1 cellular context compared by ENCODE assay signal in the genomic region with DNA sequence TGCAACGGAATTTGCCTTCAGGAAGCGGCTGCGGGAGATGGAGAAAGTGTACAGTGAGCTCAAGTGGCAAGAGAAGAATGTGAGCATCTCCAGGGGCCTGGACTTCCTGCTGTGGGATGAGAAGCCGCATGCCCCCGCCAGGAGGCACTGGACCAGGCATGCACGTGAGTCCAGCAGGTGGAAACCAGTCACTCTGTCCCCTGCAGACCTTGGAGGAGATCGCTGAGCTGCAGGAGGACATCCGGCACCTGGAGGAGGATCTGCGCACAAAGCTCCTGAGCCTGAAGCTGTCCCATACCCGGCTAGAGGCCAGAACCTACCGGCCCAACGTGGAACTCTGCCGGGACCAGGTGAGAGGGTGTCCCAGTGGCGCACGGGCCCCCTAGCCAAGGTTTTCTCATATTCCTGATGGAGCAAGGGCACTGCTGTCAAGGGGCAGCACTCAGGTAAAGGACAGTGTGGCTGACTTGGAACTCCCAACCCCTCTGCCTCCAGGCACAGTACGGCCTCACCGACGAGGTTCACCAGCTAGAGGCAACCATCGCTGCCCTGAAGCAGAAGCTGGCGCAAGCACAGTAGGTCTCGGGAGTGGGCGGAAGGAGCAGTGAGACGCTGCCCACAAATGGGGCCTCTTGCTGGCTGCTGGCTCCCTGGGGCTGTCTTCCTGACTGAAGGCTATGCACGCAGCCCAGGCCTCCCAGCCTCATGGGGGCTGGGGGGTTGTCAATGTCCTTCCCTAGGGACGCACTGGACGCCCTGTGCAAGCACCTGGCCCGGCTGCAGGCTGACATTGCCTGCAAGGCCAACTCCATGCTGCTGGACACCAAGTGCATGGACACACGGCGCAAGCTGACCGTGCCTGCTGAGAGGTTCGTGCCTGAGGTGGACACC.
TF ChIP-seq lines count a peak whose summit lies in the region.

No MANE protein-coding gene starts in this region.

TF ChIP-seq in HepG2, 621 proteins besides CTCF, POLR2A, EP300 and RAD21:
- TF ChIP-seq PCBP1 (IDR thresholded peaks at IDR 0.05; ENCODE audit: borderline replicate concordance, low read depth, low read length), result no peak
- 0 out of 2 replicates have a peak, but pooled peaks have one; percentile 38 for TF ChIP-seq ZC3H4 (CRISPR knock-in tag; IDR thresholded peaks at IDR 0.05; ENCODE audit: borderline replicate concordance)
- peak; percentile 74 for TF ChIP-seq BHLHE40 (IDR thresholded peaks at IDR 0.05; ENCODE audit: low read length)
- no peak for TF ChIP-seq ZNF710 (CRISPR knock-in tag; IDR thresholded peaks at IDR 0.05; ENCODE audit: borderline replicate concordance)
- no peak for TF ChIP-seq SRSF1 (optimal IDR thresholded peaks at IDR 0.05; ENCODE audit: low read depth, low read length)
- TF ChIP-seq NFKBIZ (CRISPR knock-in tag; IDR thresholded peaks at IDR 0.05), result no peak
- TF ChIP-seq ZBTB49 (CRISPR knock-in tag; IDR thresholded peaks at IDR 0.05; ENCODE audit: borderline replicate concordance), result no peak
- TF ChIP-seq, protein P1, sequence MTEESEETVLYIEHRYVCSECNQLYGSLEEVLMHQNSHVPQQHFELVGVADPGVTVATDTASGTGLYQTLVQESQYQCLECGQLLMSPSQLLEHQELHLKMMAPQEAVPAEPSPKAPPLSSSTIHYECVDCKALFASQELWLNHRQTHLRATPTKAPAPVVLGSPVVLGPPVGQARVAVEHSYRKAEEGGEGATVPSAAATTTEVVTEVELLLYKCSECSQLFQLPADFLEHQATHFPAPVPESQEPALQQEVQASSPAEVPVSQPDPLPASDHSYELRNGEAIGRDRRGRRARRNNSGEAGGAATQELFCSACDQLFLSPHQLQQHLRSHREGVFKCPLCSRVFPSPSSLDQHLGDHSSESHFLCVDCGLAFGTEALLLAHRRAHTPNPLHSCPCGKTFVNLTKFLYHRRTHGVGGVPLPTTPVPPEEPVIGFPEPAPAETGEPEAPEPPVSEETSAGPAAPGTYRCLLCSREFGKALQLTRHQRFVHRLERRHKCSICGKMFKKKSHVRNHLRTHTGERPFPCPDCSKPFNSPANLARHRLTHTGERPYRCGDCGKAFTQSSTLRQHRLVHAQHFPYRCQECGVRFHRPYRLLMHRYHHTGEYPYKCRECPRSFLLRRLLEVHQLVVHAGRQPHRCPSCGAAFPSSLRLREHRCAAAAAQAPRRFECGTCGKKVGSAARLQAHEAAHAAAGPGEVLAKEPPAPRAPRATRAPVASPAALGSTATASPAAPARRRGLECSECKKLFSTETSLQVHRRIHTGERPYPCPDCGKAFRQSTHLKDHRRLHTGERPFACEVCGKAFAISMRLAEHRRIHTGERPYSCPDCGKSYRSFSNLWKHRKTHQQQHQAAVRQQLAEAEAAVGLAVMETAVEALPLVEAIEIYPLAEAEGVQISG (CRISPR knock-in tag; IDR thresholded peaks at IDR 0.05), result 0 out of 2 replicates have a peak, but pooled peaks have one; percentile 41
- peak; percentile 22; the same call in 1 of the 2 replicates for TF ChIP-seq ZBTB38 (CRISPR knock-in tag; IDR thresholded peaks at IDR 0.05)
- no peak for TF ChIP-seq HOXA5 (CRISPR knock-in tag; IDR thresholded peaks at IDR 0.05)
TF ChIP-seq in HepG2: peak in this region for 4.
